In genomic region chr15:31325432-31325975, GRCh38 we compare ENCODE assay signal across 8 cellular contexts. TPM values are rescaled to one million over a fixed set of nuclear protein-coding genes. Genes with fewer than 3 reads are reported as not detected.
DNase-seq lines count a peak whose midpoint lies in the region; ATAC-seq, FAIRE-seq and TF ChIP-seq lines count a peak whose summit lies in the region.

No MANE protein-coding gene starts in this region.

- peaks cover 23% of the 10 kb centered on the region for H3K79me2 ChIP-seq in HepG2 (ENCODE audit: insufficient read depth, low read length)

- intact Hi-C loops in HepG2 (cut with micrococcal nuclease; ENCODE audit: unreplicated experiment): loop anchor here (10.0 kb wide), 2 partner anchors 59 to 109 kb away; no protein-coding TSS in a partner anchor

- POLR2A ChIA-PET in HepG2 (lab: Yijun Ruan, JAX): interaction anchor here (1.0 to 4.6 kb wide), 6 partner anchors 22 to 312 kb away, joined by 3 to 26 read pairs (median 11); no protein-coding TSS in a partner anchor

- peak overlapping the region; percentile 98 for H3K27ac ChIP-seq in cingulate gyrus (ENCODE audit: low read depth, low read length)
- peak overlapping the region; percentile 82 for H3K27ac ChIP-seq in HepG2 (ENCODE audit: extremely low read length, insufficient read depth, low read length)

- H4K20me1 ChIP-seq in HepG2 (ENCODE audit: insufficient read depth, low read length): peaks cover 12% of the 10 kb centered on the region

- TF ChIP-seq POLR2A in HepG2 (IDR thresholded peaks at IDR 0.05; ENCODE audit: insufficient read depth in 1 of 2, low read depth in 2 of 2, low read length in 2 of 2): no peak

- no peak for TF ChIP-seq EP300 in HepG2 (IDR thresholded peaks at IDR 0.05; ENCODE audit: low read depth in 2 of 2, low read length in 2 of 2)
- no peak for TF ChIP-seq EP300 in HepG2 (CRISPR knock-in tag; IDR thresholded peaks at IDR 0.05; ENCODE audit: borderline replicate concordance)

- FAIRE-seq in HepG2 (lab: Jason Lieb, UNC): no peak

- in situ Hi-C loops in HepG2 (cut with HindIII; ENCODE audit: extremely low pct_ligation_motif_present, low pct_unique_long_range_greater_than_20kb): no loop called here

- peak overlapping the region; percentile 82 for H3K9ac ChIP-seq in HepG2 (ENCODE audit: insufficient read depth, low read depth, low read length)

- WGBS in HepG2 (ENCODE audit: low lambda C conversion rate): 20% methylated on average over 2 of the region's 44 CpGs

- H3K9me3 ChIP-seq in HepG2 (ENCODE audit: low read length): no peaks in the 10 kb centered on the region

- ATAC-seq in HG03432 (IDR thresholded peaks at IDR 0.05; ENCODE audit: unreplicated experiment) (peak; percentile 5), HepG2 (peak; percentile 3)

- H3K4me2 ChIP-seq in HepG2 (ENCODE audit: low read depth, low read length): peak overlapping the region; percentile 82

- no peak for TF ChIP-seq RAD21 in HepG2 (CRISPR knock-in tag; IDR thresholded peaks at IDR 0.05)

- no peak overlapping the region for H2AFZ ChIP-seq in HepG2 (ENCODE audit: low read length)

- no peak for TF ChIP-seq CTCF in HepG2 (CRISPR knock-in tag; IDR thresholded peaks at IDR 0.05)

- DNase-seq in NCI-H524 (lab: John Stamatoyannopoulos, UW): peak; percentile 30 to 80
- DNase-seq in NCI-H524 treated with DMSO at 0.1 percent for 48 hours (lab: John Stamatoyannopoulos, UW): no peak
- DNase-seq in UCSD-AML1 (lab: John Stamatoyannopoulos, UW; ENCODE audit: unreplicated experiment): peak; percentile 71
- no peak for DNase-seq in HepG2 (ENCODE audit: low spot score)
- peak; percentile 50 for DNase-seq in stimulated activated CD8-positive, alpha-beta memory T cell treated with anti-CD3 and anti-CD28 coated beads, Interleukin-12 subunit alpha, Interleukin-12 subunit beta, amount 100 ng/mL, for 4 hours (ENCODE audit: low read depth)
- no peak for DNase-seq in NCI-H1694 (lab: John Stamatoyannopoulos, UW)

- H3K36me3 ChIP-seq in HepG2 (replicated peaks in 1 of 2; ENCODE audit: control insufficient read depth in 1 of 2, insufficient read depth in 2 of 2, low read length in 2 of 2): no peaks in the 10 kb centered on the region

- H3K4me1 ChIP-seq in HepG2 (ENCODE audit: insufficient read depth, low read length): peaks cover 40% of the 10 kb centered on the region

- no TSS peak for BruUV-seq in HepG2 (replicated peaks; lab: Mats Ljungman, UMichigan)

- CTCF ChIA-PET in HepG2 (lab: Yijun Ruan, JAX; ENCODE audit: low intra/inter-chr PET ratio, low total read pairs): no interaction called here

- H3K27me3 ChIP-seq in HepG2 (ENCODE audit: control insufficient read depth in 1 of 2, insufficient read depth in 2 of 2, low read length in 2 of 2): peaks cover 0 to 3% of the 10 kb centered on the region in 2 experiments; a peak in 1 of 5 replicates

- peak overlapping the region; percentile 79 to 90 (median 89) for H3K4me3 ChIP-seq in HepG2 (replicated peaks in 1 of 3; ENCODE audit: insufficient read depth in 1 of 3, low read depth in 2 of 3, low read length in 3 of 3)

TF ChIP-seq in HepG2, 621 proteins besides CTCF, POLR2A, EP300 and RAD21 (continues in another document):
- TF ChIP-seq, protein P1, sequence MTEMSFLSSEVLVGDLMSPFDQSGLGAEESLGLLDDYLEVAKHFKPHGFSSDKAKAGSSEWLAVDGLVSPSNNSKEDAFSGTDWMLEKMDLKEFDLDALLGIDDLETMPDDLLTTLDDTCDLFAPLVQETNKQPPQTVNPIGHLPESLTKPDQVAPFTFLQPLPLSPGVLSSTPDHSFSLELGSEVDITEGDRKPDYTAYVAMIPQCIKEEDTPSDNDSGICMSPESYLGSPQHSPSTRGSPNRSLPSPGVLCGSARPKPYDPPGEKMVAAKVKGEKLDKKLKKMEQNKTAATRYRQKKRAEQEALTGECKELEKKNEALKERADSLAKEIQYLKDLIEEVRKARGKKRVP (CRISPR knock-in tag; IDR thresholded peaks at IDR 0.05): no peak
- TF ChIP-seq NONO (IDR thresholded peaks at IDR 0.05) (no peak), NONO (CRISPR knock-in tag; conservative IDR thresholded peaks at IDR 0.05) (0 out of 2 replicates have a peak, but pooled peaks have one; percentile 4), ASH2L (IDR thresholded peaks at IDR 0.05; ENCODE audit: insufficient read length, low read depth, low read length) (no peak), TFAP4 (IDR thresholded peaks at IDR 0.05; ENCODE audit: borderline replicate concordance, low read depth) (peak; percentile 48; the same call in 1 of the 2 replicates), ARID5B (CRISPR knock-in tag; IDR thresholded peaks at IDR 0.05) (peak; percentile 32; the same call in 1 of the 2 replicates)
- TF ChIP-seq, protein P2, sequence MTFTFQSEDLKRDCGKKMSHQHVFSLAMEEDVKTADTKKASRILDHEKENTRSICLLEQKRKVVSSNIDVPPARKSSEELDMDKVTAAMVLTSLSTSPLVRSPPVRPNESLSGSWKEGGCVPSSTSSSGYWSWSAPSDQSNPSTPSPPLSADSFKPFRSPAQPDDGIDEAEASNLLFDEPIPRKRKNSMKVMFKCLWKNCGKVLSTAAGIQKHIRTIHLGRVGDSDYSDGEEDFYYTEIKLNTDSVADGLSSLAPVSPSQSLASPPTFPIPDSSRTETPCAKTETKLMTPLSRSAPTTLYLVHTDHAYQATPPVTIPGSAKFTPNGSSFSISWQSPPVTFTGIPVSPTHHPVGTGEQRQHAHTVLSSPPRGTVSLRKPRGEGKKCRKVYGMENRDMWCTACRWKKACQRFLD (CRISPR knock-in tag; IDR thresholded peaks at IDR 0.05; ENCODE audit: borderline replicate concordance): 0 out of 2 replicates have a peak, but pooled peaks have one; percentile 13

RNA-seq across cellular contexts. Expression of gene KLF13, which starts 1.1 kb away (rescaled TPM):
- total RNA-seq in HepG2 (2016; rRNA removed; fragmentation: Illumina TruSeq; extraction: Trizol): 25.1 and 27.8 TPM in 2 replicates
- total RNA-seq in HepG2 (2016; cell fraction: cytosol; rRNA removed; fragmentation: Illumina TruSeq; extraction: Trizol; ENCODE audit: low read depth): 1.4 and 2.8 TPM in 2 replicates
- 21.2 and 24.1 TPM in 2 replicates for total RNA-seq in HepG2 (2016; cell fraction: insoluble cytoplasmic fraction; rRNA removed; fragmentation: Illumina TruSeq; extraction: Trizol)
- total RNA-seq in HepG2 (2016; cell fraction: membrane; rRNA removed; fragmentation: Illumina TruSeq; extraction: Trizol): 6.8 and 8.3 TPM in 2 replicates
- 13.1 and 18.9 TPM in 2 replicates for total RNA-seq in HepG2 (2016; cell fraction: nucleus; rRNA removed; fragmentation: Illumina TruSeq; extraction: Trizol)
- polyA plus RNA-seq in HepG2 (2011; rRNA removed): 16.8 and 18.8 TPM in 2 replicates
- polyA plus RNA-seq in HepG2 (2011; cell fraction: cytosol; rRNA removed): 9.1 and 11.1 TPM in 2 replicates
- 12.3 and 14.2 TPM in 2 replicates for polyA plus RNA-seq in HepG2 (2011; cell fraction: nucleus; rRNA removed)
- polyA plus RNA-seq in HepG2 (2012): 22.0 and 24.4 TPM in 2 replicates
- polyA plus RNA-seq in HepG2 (2016; cell fraction: cytosol; fragmentation: Illumina TruSeq; extraction: Trizol; ENCODE audit: low read depth): 1.1 and 2.1 TPM in 2 replicates
- 31.2 and 34.3 TPM in 2 replicates for polyA plus RNA-seq in HepG2 (2016; cell fraction: insoluble cytoplasmic fraction; fragmentation: Illumina TruSeq; extraction: Trizol; ENCODE audit: low read depth)
- 5.5 and 7.5 TPM in 2 replicates for polyA plus RNA-seq in HepG2 (2016; cell fraction: membrane; fragmentation: Illumina TruSeq; extraction: Trizol; ENCODE audit: low read depth)
- 30.0 and 34.4 TPM in 2 replicates for polyA plus RNA-seq in HepG2 (2016; cell fraction: nucleus; fragmentation: Illumina TruSeq; extraction: Trizol; ENCODE audit: insufficient read depth, low read depth)
- polyA minus RNA-seq in HepG2 (2011; rRNA and poly(A)+ RNA removed; ENCODE audit: low replicate concordance): 23.8 and 65.8 TPM in 2 replicates
- 12.2 and 13.9 TPM in 2 replicates for polyA minus RNA-seq in HepG2 (2011; cell fraction: cytosol; rRNA and poly(A)+ RNA removed)
- polyA minus RNA-seq in HepG2 (2011; cell fraction: nucleus; rRNA and poly(A)+ RNA removed): 6.3 and 8.8 TPM in 2 replicates

Comparison
In these comparisons a context has a peak if more than half of its experiments do, and no peak if none do; other contexts are left out.
1. DNase-seq: peak in NCI-H524 (2 of 2), UCSD-AML1 (single experiment) and stimulated activated CD8-positive, alpha-beta memory T cell treated with anti-CD3 and anti-CD28 coated beads, Interleukin-12 subunit alpha, Interleukin-12 subunit beta, amount 100 ng/mL, for 4 hours (single experiment); none in NCI-H524 treated with DMSO at 0.1 percent for 48 hours (single experiment), HepG2 (single experiment) and NCI-H1694 (single experiment).